ENCODE assay signal across 1 cellular context in genomic region chr18:79191418-79191817, GRCh38.
TF ChIP-seq lines count a peak whose summit lies in the region.

No MANE protein-coding gene starts in this region.

TF ChIP-seq in GM23338, 12 proteins besides CTCF, POLR2A, EP300 and RAD21 (continued from another document):
- TF ChIP-seq ZNF462 (CRISPR knock-in tag; IDR thresholded peaks at IDR 0.05) (no peak), STAT1 (IDR thresholded peaks at IDR 0.05; ENCODE audit: unreplicated experiment) (no peak), POLR2AphosphoS5 (IDR thresholded peaks at IDR 0.05; ENCODE audit: low read depth) (no peak), ZNF331 (CRISPR knock-in tag; IDR thresholded peaks at IDR 0.05; ENCODE audit: low read depth) (no peak), REST (IDR thresholded peaks at IDR 0.05; ENCODE audit: unreplicated experiment) (no peak), EZH2 (IDR thresholded peaks at IDR 0.05; ENCODE audit: low read depth, unreplicated experiment) (no peak), CREB1 (CRISPR knock-in tag; IDR thresholded peaks at IDR 0.05; ENCODE audit: low read depth) (no peak), JUNB (IDR thresholded peaks at IDR 0.05; ENCODE audit: unreplicated experiment) (no peak)
